Comparison of ENCODE assay signal across 15 cellular contexts in the genomic region with DNA sequence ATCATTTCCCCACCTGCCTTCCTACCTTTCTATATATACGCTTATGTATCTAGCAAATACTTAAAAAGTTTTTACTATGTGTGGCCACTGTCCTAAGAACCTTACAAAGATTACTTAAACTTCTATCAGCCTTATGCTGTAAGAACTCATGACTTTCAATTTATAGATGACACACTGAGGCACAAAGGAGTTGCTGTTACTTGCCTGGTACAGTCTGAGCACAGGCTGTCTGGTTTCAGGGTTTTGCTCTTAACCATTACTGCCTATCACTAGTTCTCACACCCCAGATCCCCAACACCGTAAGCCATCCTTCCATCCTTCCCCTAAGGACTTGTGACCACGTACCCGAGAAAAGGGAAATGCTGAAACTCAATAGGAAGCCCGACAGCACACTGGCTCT.
"Had no signal": no experiment of that assay in that cellular context is flagged by ENCODE, and none has a peak within 500 bp of the region (broad histone marks: within the 10 kb centered on the region; RNA-seq: fewer than 3 reads in every experiment).

No MANE protein-coding gene starts in this region.

- DNase-seq: activated effector memory CD4-positive, alpha-beta T cell treated with anti-CD3 and anti-CD28 coated beads, Interleukin-2, amount 50 U/mL, for 16 hours; activated naive CD8-positive, alpha-beta T cell treated with anti-CD3 and anti-CD28 coated beads, Interleukin-2, amount 10 ng/mL, durations not matched to agents 7 days and 5 days; activated T-cell treated with anti-CD3 and anti-CD28 coated beads, Interleukin-2, amount 50 U/mL, for 1 hour; dorsolateral prefrontal cortex; esophagus squamous epithelium; foreskin keratinocyte; heart right ventricle; kidney; naive B cell; right cardiac atrium; spleen; stimulated activated CD4-positive, alpha-beta T cell treated with anti-CD3 and anti-CD28 coated beads, Interleukin-2, amount 100 ng/mL, for 24 hours; stimulated activated naive CD4-positive, alpha-beta T cell; upper lobe of left lung had no signal

- H3K27me3 ChIP-seq: dorsolateral prefrontal cortex, esophagus squamous epithelium, foreskin keratinocyte, heart right ventricle, spleen, upper lobe of left lung had no signal

- H3K4me3 ChIP-seq: dorsolateral prefrontal cortex, esophagus squamous epithelium, heart right ventricle, spleen, upper lobe of left lung had no signal

- H3K36me3 ChIP-seq: upper lobe of left lung had no signal

- H3K27me3 Mint-ChIP-seq: activated naive CD8-positive, alpha-beta T cell treated with anti-CD3 and anti-CD28 coated beads, Interleukin-2, amount 10 ng/mL, durations not matched to agents 7 days and 5 days; naive B cell had no signal

- H3K27ac ChIP-seq: dorsolateral prefrontal cortex, esophagus squamous epithelium, foreskin keratinocyte, heart right ventricle, spleen, upper lobe of left lung had no signal

- H3K27ac Mint-ChIP-seq: activated naive CD8-positive, alpha-beta T cell treated with anti-CD3 and anti-CD28 coated beads, Interleukin-2, amount 10 ng/mL, durations not matched to agents 7 days and 5 days had no signal

- H3K9me3 ChIP-seq: esophagus squamous epithelium, heart right ventricle, spleen, upper lobe of left lung had no signal

- ATAC-seq: foreskin keratinocyte, right cardiac atrium, SK-N-SH treated with all-trans-retinoic acid at 6 μM for 48 hours had no signal

- H3K4me3 Mint-ChIP-seq: activated naive CD8-positive, alpha-beta T cell treated with anti-CD3 and anti-CD28 coated beads, Interleukin-2, amount 10 ng/mL, durations not matched to agents 7 days and 5 days; naive B cell had no signal
